Comparison of ENCODE assay signal across 8 cellular contexts in the genomic region with DNA sequence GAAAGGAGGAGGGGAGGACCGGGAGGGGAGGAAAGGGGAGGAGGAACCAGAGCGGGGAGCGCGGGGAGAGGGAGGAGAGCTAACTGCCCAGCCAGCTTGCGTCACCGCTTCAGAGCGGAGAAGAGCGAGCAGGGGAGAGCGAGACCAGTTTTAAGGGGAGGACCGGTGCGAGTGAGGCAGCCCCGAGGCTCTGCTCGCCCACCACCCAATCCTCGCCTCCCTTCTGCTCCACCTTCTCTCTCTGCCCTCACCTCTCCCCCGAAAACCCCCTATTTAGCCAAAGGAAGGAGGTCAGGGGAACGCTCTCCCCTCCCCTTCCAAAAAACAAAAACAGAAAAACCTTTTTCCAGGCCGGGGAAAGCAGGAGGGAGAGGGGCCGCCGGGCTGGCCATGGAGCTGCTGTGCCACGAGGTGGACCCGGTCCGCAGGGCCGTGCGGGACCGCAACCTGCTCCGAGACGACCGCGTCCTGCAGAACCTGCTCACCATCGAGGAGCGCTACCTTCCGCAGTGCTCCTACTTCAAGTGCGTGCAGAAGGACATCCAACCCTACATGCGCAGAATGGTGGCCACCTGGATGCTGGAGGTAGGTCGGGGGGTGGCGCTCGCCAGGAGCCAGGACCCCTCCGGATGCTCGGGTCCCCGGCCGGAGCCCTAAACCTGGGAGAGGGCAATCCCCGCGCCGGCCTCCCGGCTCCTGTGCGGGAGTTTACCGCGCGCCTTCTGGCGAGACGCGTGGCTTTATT. TPM values are rescaled to one million over a fixed set of nuclear protein-coding genes. Genes with fewer than 3 reads are reported as not detected.
A peak's percentile ranks its signal among the peaks of the same experiment; 100 is the strongest.
DNase-seq lines count a peak whose midpoint lies in the region; ATAC-seq lines count a peak whose summit lies in the region.

TSS of gene CCND2 (plus strand) at position 112 of the 745 bp plus-strand sequence. CDS start at position 391, 279 bp downstream.

- H3K4me1 Mint-ChIP-seq in CD4-positive, CD25-positive, alpha-beta regulatory T cell = peaks cover 23 to 47% (median 36%) of the 10 kb centered on the region in 4 donors
- H3K4me1 Mint-ChIP-seq in activated T-helper 2 cell treated with anti-CD3 and anti-CD28 coated beads, Interferon-gamma antibody, Interleukin-2, Interleukin-4, amounts not matched to agents 10 μg/mL and 5 μg/mL and 100 μg/mL, durations not matched to agents 14 hours and 24 hours and 36 hours (ENCODE audit: low read depth) = peaks cover 37% of the 10 kb centered on the region
- peaks cover 37 to 51% (median 50%) of the 10 kb centered on the region in 3 donors for H3K4me1 Mint-ChIP-seq in naive B cell

- H3K27me3 Mint-ChIP-seq in CD4-positive, CD25-positive, alpha-beta regulatory T cell = peaks cover 26% of the 10 kb centered on the region
- no peaks in the 10 kb centered on the region for H3K27me3 Mint-ChIP-seq in activated T-helper 2 cell treated with anti-CD3 and anti-CD28 coated beads, Interferon-gamma antibody, Interleukin-2, Interleukin-4, amounts not matched to agents 10 μg/mL and 5 μg/mL and 100 μg/mL, durations not matched to agents 14 hours and 24 hours and 36 hours (ENCODE audit: low read depth)
- no peaks in the 10 kb centered on the region for H3K27me3 Mint-ChIP-seq in naive B cell

- intact Hi-C loops in activated T-helper 2 cell treated with anti-CD3 and anti-CD28 coated beads, Interferon-gamma antibody, Interleukin-2, Interleukin-4, amounts not matched to agents 10 μg/mL and 5 μg/mL and 100 μg/mL, durations not matched to agents 14 hours and 24 hours and 36 hours (cut with micrococcal nuclease) = loop anchor here (1.0 to 5.0 kb wide), 2 partner anchors 167 to 553 kb away; no protein-coding TSS in a partner anchor

- peak within 1 kb of the TSS; percentile 99 to 100 (median 99) for H3K27ac Mint-ChIP-seq in CD4-positive, CD25-positive, alpha-beta regulatory T cell
- peak within 1 kb of the TSS; percentile 99 for H3K27ac Mint-ChIP-seq in activated T-helper 2 cell treated with anti-CD3 and anti-CD28 coated beads, Interferon-gamma antibody, Interleukin-2, Interleukin-4, amounts not matched to agents 10 μg/mL and 5 μg/mL and 100 μg/mL, durations not matched to agents 14 hours and 24 hours and 36 hours
- H3K27ac Mint-ChIP-seq in naive B cell = peak within 1 kb of the TSS; percentile 98 to 100 (median 99)

- H3K27ac ChIP-seq in CD4-positive, CD25-positive, alpha-beta regulatory T cell (ENCODE audit: insufficient read depth, low read length, poor library complexity, severe bottlenecking) = peak within 1 kb of the TSS; percentile 96

- H3K36me3 ChIP-seq in CD4-positive, CD25-positive, alpha-beta regulatory T cell (ENCODE audit: control insufficient read depth, insufficient read depth, low read length) = peaks cover 25% of the 10 kb centered on the region

- H3K9me3 Mint-ChIP-seq in CD4-positive, CD25-positive, alpha-beta regulatory T cell = peaks cover 0 to 3% (median 0%) of the 10 kb centered on the region in 7 donors
- no peaks in the 10 kb centered on the region for H3K9me3 Mint-ChIP-seq in activated T-helper 2 cell treated with anti-CD3 and anti-CD28 coated beads, Interferon-gamma antibody, Interleukin-2, Interleukin-4, amounts not matched to agents 10 μg/mL and 5 μg/mL and 100 μg/mL, durations not matched to agents 14 hours and 24 hours and 36 hours
- no peaks in the 10 kb centered on the region for H3K9me3 Mint-ChIP-seq in naive B cell

- H3K36me3 Mint-ChIP-seq in CD4-positive, CD25-positive, alpha-beta regulatory T cell = peaks cover 20% of the 10 kb centered on the region
- peaks cover 44% of the 10 kb centered on the region for H3K36me3 Mint-ChIP-seq in activated T-helper 2 cell treated with anti-CD3 and anti-CD28 coated beads, Interferon-gamma antibody, Interleukin-2, Interleukin-4, amounts not matched to agents 10 μg/mL and 5 μg/mL and 100 μg/mL, durations not matched to agents 14 hours and 24 hours and 36 hours (ENCODE audit: low read depth)
- H3K36me3 Mint-ChIP-seq in naive B cell = no peaks in the 10 kb centered on the region

- no peak for ATAC-seq in CD4-positive, CD25-positive, alpha-beta regulatory T cell (ENCODE audit: low read depth in 2 of 2)
- ATAC-seq in GM21528 (IDR thresholded peaks at IDR 0.05; ENCODE audit: low FRiP score, unreplicated experiment) (peak; percentile 23), naive B cell (ENCODE audit: low read depth in 2 of 2) (no peak)

- peak; percentile 65 to 88 (median 71) for DNase-seq in CD4-positive, CD25-positive, alpha-beta regulatory T cell
- DNase-seq in NCI-H69 (lab: John Stamatoyannopoulos, UW) (peak; percentile 64), fibroblast of peridontal ligament (ENCODE audit: extremely low read depth) (peak; percentile 31), naive B cell (peak; percentile 29), T1000 (lab: John Stamatoyannopoulos, UW) (no peak)
- DNase-seq in activated T-helper 2 cell treated with anti-CD3 and anti-CD28 coated beads, Interferon-gamma antibody, Interleukin-2, Interleukin-4, amounts not matched to agents 10 μg/mL and 5 μg/mL and 100 μg/mL, durations not matched to agents 14 hours and 24 hours and 36 hours (ENCODE audit: low spot score) = peak; percentile 76
- DNase-seq in stimulated activated naive CD4-positive, alpha-beta T cell treated with Interleukin-2 at 50 U/mL for 16 hours (lab: John Stamatoyannopoulos, UW) = peak; percentile 78

- H3K4me1 ChIP-seq in CD4-positive, CD25-positive, alpha-beta regulatory T cell (ENCODE audit: control insufficient read depth, insufficient read depth, low read length, poor library complexity, severe bottlenecking) = peaks cover 64% of the 10 kb centered on the region

- no peaks in the 10 kb centered on the region for H3K9me3 ChIP-seq in CD4-positive, CD25-positive, alpha-beta regulatory T cell (ENCODE audit: control insufficient read depth in 2 of 2, low read length in 2 of 2)

- peak within 1 kb of the TSS; percentile 96 to 100 (median 97) for H3K4me3 Mint-ChIP-seq in CD4-positive, CD25-positive, alpha-beta regulatory T cell
- H3K4me3 Mint-ChIP-seq in activated T-helper 2 cell treated with anti-CD3 and anti-CD28 coated beads, Interferon-gamma antibody, Interleukin-2, Interleukin-4, amounts not matched to agents 10 μg/mL and 5 μg/mL and 100 μg/mL, durations not matched to agents 14 hours and 24 hours and 36 hours (ENCODE audit: low read depth) = peak within 1 kb of the TSS; percentile 95
- peak within 1 kb of the TSS; percentile 92 to 99 (median 96) for H3K4me3 Mint-ChIP-seq in naive B cell

- H3K27me3 ChIP-seq in CD4-positive, CD25-positive, alpha-beta regulatory T cell (ENCODE audit: control insufficient read depth, insufficient read depth, low read length) = no peaks in the 10 kb centered on the region

- H3K4me3 ChIP-seq in CD4-positive, CD25-positive, alpha-beta regulatory T cell (ENCODE audit: low read depth, low read length) = peak within 1 kb of the TSS; percentile 91

RNA-seq across cellular contexts. Expression of gene CCND2, which starts in this region (rescaled TPM):
- total RNA-seq in CD4-positive, CD25-positive, alpha-beta regulatory T cell = 206 TPM
- 10 to 100 TPM; 51.8 to 67.1 (median 62.9) TPM for polyA plus RNA-seq in CD4-positive, CD25-positive, alpha-beta regulatory T cell
- 557 and 561 TPM in 2 replicates for total RNA-seq in activated T-helper 2 cell treated with anti-CD3 and anti-CD28 coated beads, Interferon-gamma antibody, Interleukin-2, Interleukin-4, amounts not matched to agents 10 μg/mL and 5 μg/mL and 100 μg/mL, durations not matched to agents 14 hours and 24 hours and 36 hours
- polyA plus RNA-seq in naive B cell (ENCODE audit: low read depth in 6 of 6) = 10 to 100 TPM in 2 of 6 donors, 1 to 10 TPM in 4; 5.6 to 16.7 (median 8.3) TPM
